ENCODE assay signal across 28 cellular contexts in the genomic region with DNA sequence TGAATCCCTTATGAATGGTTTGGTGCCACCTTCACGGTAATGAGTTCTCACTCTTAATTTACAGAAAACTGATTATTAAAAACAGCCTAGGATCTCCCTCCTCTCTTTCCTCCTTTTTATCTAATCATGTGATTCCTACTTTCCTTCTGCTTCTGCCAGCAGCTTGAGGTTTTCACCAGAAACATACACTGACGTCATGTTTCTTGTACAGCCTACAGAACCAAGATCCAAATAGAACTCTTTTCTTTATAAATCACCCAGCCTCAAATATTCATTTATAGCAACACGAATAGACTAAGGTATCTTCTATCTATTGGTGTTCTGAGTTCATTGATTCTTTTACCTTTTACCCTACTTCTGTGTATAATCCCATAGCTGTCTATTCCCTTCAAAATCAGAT.
"Had no signal": no experiment of that assay in that cellular context is flagged by ENCODE, and none has a peak within 500 bp of the region (broad histone marks: within the 10 kb centered on the region; RNA-seq: fewer than 3 reads in every experiment).

No MANE protein-coding gene starts in this region.

- DNase-seq: naive B cell; naive thymus-derived CD8-positive, alpha-beta T cell; nephron progenitor cell; nucleus accumbens; pancreas; retina; spleen; stimulated activated CD4-positive, alpha-beta T cell treated with anti-CD3 and anti-CD28 coated beads, Interleukin-12 subunit alpha, Interleukin-12 subunit beta, amount 100 ng/mL, for 4 hours; stimulated activated CD4-positive, alpha-beta T cell treated with anti-CD3 and anti-CD28 coated beads, Interleukin-1b, Interleukin-23, amount 100 ng/mL, for 48 hours; stimulated activated CD4-positive, alpha-beta T cell treated with anti-CD3 and anti-CD28 coated beads, Interleukin-4, amount 100 ng/mL, for 1 hour; stimulated activated CD4-positive, alpha-beta T cell treated with anti-CD3 and anti-CD28 coated beads, Interleukin-4, amount 100 ng/mL, for 4 hours; stimulated activated CD8-positive, alpha-beta memory T cell treated with anti-CD3 and anti-CD28 coated beads, Interleukin-4, amount 100 ng/mL, for 48 hours; stimulated activated naive CD4-positive, alpha-beta T cell; stimulated activated naive CD8-positive, alpha-beta T cell treated with anti-CD3 and anti-CD28 coated beads, Interleukin-15, amount 100 ng/mL, for 72 hours; stimulated activated naive CD8-positive, alpha-beta T cell treated with anti-CD3 and anti-CD28 coated beads, Interleukin-15, Interleukin-2, amounts not matched to agents 100 U/mL and 50 U/mL, for 24 hours; testis; tibial artery; transverse colon; upper lobe of right lung; uterus had no signal

- H3K27ac ChIP-seq: neutrophil, pancreas, prostate gland, right atrium auricular region, skin epidermis, spleen, suprapubic skin, testis, tibial artery, transverse colon, upper lobe of right lung, uterus had no signal

- H3K27me3 ChIP-seq: neutrophil, pancreas, right atrium auricular region, spleen, suprapubic skin, testis, tibial artery, transverse colon, upper lobe of right lung, uterus had no signal

- H3K4me3 ChIP-seq: pancreas, prostate gland, right atrium auricular region, skin epidermis, spleen, suprapubic skin, testis, tibial artery, transverse colon, upper lobe of right lung, uterus had no signal

- H3K36me3 ChIP-seq: neutrophil, pancreas, prostate gland, right atrium auricular region, spleen, suprapubic skin, tibial artery, transverse colon, upper lobe of right lung, uterus had no signal

- FAIRE-seq: pancreas had no signal

- ATAC-seq: naive thymus-derived CD8-positive, alpha-beta T cell; natural killer cell treated with Interleukin-12 subunit alpha and Interleukin-12 subunit beta and Interleukin-15 and Interleukin-18, amount 100 ng/mL, for 72 hours; pancreas; sciatic nerve; stimulated activated memory B cell treated with anti-CD40 and anti-IgM and Interleukin-4, amounts not matched to agents 10 μg/mL and 1 μg/mL and 100 μg/mL, for 72 hours; stimulated activated naive CD8-positive, alpha-beta T cell treated with anti-CD3 and anti-CD28 coated beads, Interleukin-15, amount 100 ng/mL, for 72 hours; stimulated activated naive CD8-positive, alpha-beta T cell treated with anti-CD3 and anti-CD28 coated beads, Interleukin-15, Interleukin-2, amounts not matched to agents 100 U/mL and 50 U/mL, for 24 hours; upper lobe of right lung had no signal

- H3K9me3 ChIP-seq: neutrophil, pancreas, prostate gland, right atrium auricular region, suprapubic skin, testis, tibial artery, transverse colon, upper lobe of right lung, uterus had no signal

- H3K4me1 ChIP-seq: pancreas, prostate gland, right atrium auricular region, spleen, suprapubic skin, testis, tibial artery, transverse colon, upper lobe of right lung, uterus had no signal
